24 cellular contexts compared by ENCODE assay signal in the genomic region with DNA sequence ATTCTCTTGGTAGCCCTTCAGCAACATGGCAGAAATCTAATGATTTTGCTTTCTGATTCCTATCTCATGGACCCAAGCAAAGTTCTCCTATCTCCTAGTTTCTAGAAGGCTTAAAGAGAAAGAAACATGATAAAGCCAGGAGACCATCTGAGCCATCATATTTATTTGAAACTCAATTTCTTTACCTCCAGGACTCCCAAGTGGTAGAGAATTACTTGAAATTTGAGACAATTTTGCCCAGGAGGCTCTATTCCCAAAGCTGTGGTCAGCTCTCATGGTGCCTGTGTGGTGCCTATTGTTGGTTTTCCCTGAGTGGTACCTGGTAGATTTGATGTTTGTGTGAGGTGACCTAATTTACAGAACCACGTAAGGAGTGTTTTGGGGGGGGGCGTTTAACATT.
"Had no signal": no experiment of that assay in that cellular context is flagged by ENCODE, and none has a peak within 500 bp of the region (broad histone marks: within the 10 kb centered on the region; RNA-seq: fewer than 3 reads in every experiment).

No MANE protein-coding gene starts in this region.

- H3K27ac ChIP-seq: neural progenitor cell, ovary, parathyroid adenoma, psoas muscle, right lobe of liver, sigmoid colon, stomach, thoracic aorta, thyroid gland, tibial nerve, upper lobe of left lung, vagina had no signal

- H3K4me3 ChIP-seq: neural progenitor cell, ovary, psoas muscle, right lobe of liver, sigmoid colon, stomach, thoracic aorta, thyroid gland, tibial nerve, upper lobe of left lung, vagina had no signal

- H3K9me3 ChIP-seq: ovary, psoas muscle, right lobe of liver, sigmoid colon, stomach, thoracic aorta, thyroid gland, tibial nerve, upper lobe of left lung, vagina had no signal

- H3K36me3 ChIP-seq: neural progenitor cell, ovary had no signal

- H3K27me3 ChIP-seq: neural progenitor cell, ovary, right lobe of liver, sigmoid colon, stomach, thyroid gland, tibial nerve, upper lobe of left lung, vagina had no signal

- DNase-seq: natural killer cell; occipital lobe; ovary; posterior cingulate gyrus; psoas muscle; right cardiac atrium; right lobe of liver; sigmoid colon; small intestine; stimulated activated CD4-positive, alpha-beta T cell treated with anti-CD3 and anti-CD28 coated beads, Interleukin-15, amount 100 ng/mL, for 24 hours; stimulated activated CD4-positive, alpha-beta T cell treated with anti-CD3 and anti-CD28 coated beads, Interleukin-2, amount 100 ng/mL, for 24 hours; stimulated activated CD4-positive, alpha-beta T cell treated with anti-CD3 and anti-CD28 coated beads, Interleukin-2, amount 100 ng/mL, for 48 hours; stimulated activated CD4-positive, alpha-beta T cell treated with anti-CD3 and anti-CD28 coated beads, Interleukin-4, amount 100 ng/mL, for 24 hours; stimulated activated naive B cell treated with anti-CD40 and anti-IgM and Interleukin-4, amounts not matched to agents 10 μg/mL and 1 μg/mL and 100 μg/mL, for 72 hours; stimulated activated naive CD4-positive, alpha-beta T cell treated with Interleukin-2 at 50 U/mL for 16 hours; stomach; thyroid gland; trophoblast cell; upper lobe of left lung had no signal

- H3K4me1 ChIP-seq: neural progenitor cell, parathyroid adenoma, psoas muscle, right lobe of liver, sigmoid colon, stomach, thyroid gland, tibial nerve, upper lobe of left lung, vagina had no signal
